Comparison of ENCODE assay signal across 13 cellular contexts in genomic region chr12:48969160-48969771, GRCh38. TPM values are rescaled to one million over a fixed set of nuclear protein-coding genes. Genes with fewer than 3 reads are reported as not detected.
DNase-seq lines count a peak whose midpoint lies in the region; ATAC-seq and TF ChIP-seq lines count a peak whose summit lies in the region.
"Had no signal": no experiment of that assay in that cellular context is flagged by ENCODE, and none has a peak within 500 bp of the region (broad histone marks: within the 10 kb centered on the region; RNA-seq: fewer than 3 reads in every experiment).

No MANE protein-coding gene starts in this region.

- BruUV-seq in mammary epithelial cell (replicated peaks; lab: Mats Ljungman, UMichigan) = no TSS peak

- H3K9me3 ChIP-seq in CD4-positive, alpha-beta memory T cell (ENCODE audit: control insufficient read depth in 1 of 2, low read length in 2 of 2) = no peaks in the 10 kb centered on the region
- H3K9me3 ChIP-seq in mammary epithelial cell (replicated peaks; ENCODE audit: insufficient read depth, low read length) = no peaks in the 10 kb centered on the region
- H3K9me3 ChIP-seq in naive thymus-derived CD4-positive, alpha-beta T cell (ENCODE audit: control insufficient read depth in 2 of 3, low read length in 3 of 3) = no peaks in the 10 kb centered on the region
- H3K9me3 ChIP-seq: neutrophil had no signal

- intact Hi-C loops in CD4-positive, alpha-beta memory T cell (cut with micrococcal nuclease) = no loop called here
- intact Hi-C loops in mammary epithelial cell (cut with micrococcal nuclease) = no loop called here
- intact Hi-C loops in naive thymus-derived CD4-positive, alpha-beta T cell (cut with micrococcal nuclease) = no loop called here

- H3K9ac ChIP-seq in mammary epithelial cell (ENCODE audit: insufficient read depth, low read length) = no peak overlapping the region

- CTCF ChIA-PET in CD4-positive, alpha-beta memory T cell (lab: Charles Lee; ENCODE audit: partially characterized antibody) = interaction anchor here (0.7 to 5.9 kb wide), 13 partner anchors 9 to 187 kb away, joined by 3 to 55 read pairs (median 5); partner anchors contain the start of genes ARF3, FKBP11 and WNT1
- CTCF ChIA-PET in mammary epithelial cell (lab: Charles Lee; ENCODE audit: low non-redundant PET) = no interaction called here
- CTCF ChIA-PET in naive thymus-derived CD4-positive, alpha-beta T cell (lab: Charles Lee) = interaction anchor here (1.1 to 1.9 kb wide), 3 partner anchors 11 to 35 kb away, joined by 4 to 6 read pairs (median 4); partner anchors contain the start of gene ARF3

- no peaks in the 10 kb centered on the region for H3K79me2 ChIP-seq in GM23338 (replicated peaks; ENCODE audit: insufficient read depth)
- H3K79me2 ChIP-seq in mammary epithelial cell (ENCODE audit: insufficient read depth, low read length) = no peaks in the 10 kb centered on the region

- peaks cover 0 to 2% (median 0%) of the 10 kb centered on the region in 8 donors for H3K9me3 Mint-ChIP-seq in CD4-positive, alpha-beta memory T cell
- no peaks in the 10 kb centered on the region; the same call in 2 of the 3 replicates for H3K9me3 Mint-ChIP-seq in GM23338
- peaks cover 0 to 2% (median 0%) of the 10 kb centered on the region in 11 donors for H3K9me3 Mint-ChIP-seq in naive thymus-derived CD4-positive, alpha-beta T cell
- no peaks in the 10 kb centered on the region for H3K9me3 Mint-ChIP-seq in HFFc6
- H3K9me3 Mint-ChIP-seq: T-cell had no signal

- peaks cover 24% of the 10 kb centered on the region for H3F3A ChIP-seq in GM23338 (replicated peaks; ENCODE audit: low read depth)

- no peak overlapping the region for H3K4me3 ChIP-seq in CD4-positive, alpha-beta memory T cell (ENCODE audit: low read length in 2 of 2)
- peak overlapping the region; percentile 55 for H3K4me3 ChIP-seq in GM23338
- no peak overlapping the region for H3K4me3 ChIP-seq in mammary epithelial cell (replicated peaks in 1 of 3; ENCODE audit: insufficient read depth in 1 of 3, low read depth in 2 of 3, low read length in 3 of 3)
- peak overlapping the region; percentile 13 for H3K4me3 ChIP-seq in naive thymus-derived CD4-positive, alpha-beta T cell (ENCODE audit: low read length)

- H3K9me2 ChIP-seq in GM23338 (ENCODE audit: insufficient read depth) = no peaks in the 10 kb centered on the region

- H3K27ac ChIP-seq in CD4-positive, alpha-beta memory T cell (ENCODE audit: low read depth, low read length) = no peak overlapping the region
- H3K27ac ChIP-seq in GM23338 (ENCODE audit: low read depth) = no peak overlapping the region
- no peak overlapping the region for H3K27ac ChIP-seq in mammary epithelial cell (ENCODE audit: insufficient read depth, low read depth, low read length)
- H3K27ac ChIP-seq in naive thymus-derived CD4-positive, alpha-beta T cell (ENCODE audit: low read depth, low read length) = no peak overlapping the region
- H3K27ac ChIP-seq: neutrophil had no signal

- H3K27me3 ChIP-seq in CD4-positive, alpha-beta memory T cell (ENCODE audit: insufficient read depth, low read length) = peaks cover 26% of the 10 kb centered on the region
- peaks cover 88% of the 10 kb centered on the region for H3K27me3 ChIP-seq in GM23338 (ENCODE audit: insufficient read depth)
- no peaks in the 10 kb centered on the region for H3K27me3 ChIP-seq in mammary epithelial cell (ENCODE audit: insufficient read depth, low read length)
- peaks cover 6 to 31% of the 10 kb centered on the region in 2 donors for H3K27me3 ChIP-seq in naive thymus-derived CD4-positive, alpha-beta T cell (ENCODE audit: control insufficient read depth in 2 of 2, insufficient read depth in 2 of 2, low read length in 2 of 2)

- H3K27ac Mint-ChIP-seq in CD4-positive, alpha-beta memory T cell = peak overlapping the region in 2 of 7 donors; percentile 24 to 29
- H3K27ac Mint-ChIP-seq in GM23338 = no peak overlapping the region
- peak overlapping the region in 1 of 9 donors; percentile 10 for H3K27ac Mint-ChIP-seq in naive thymus-derived CD4-positive, alpha-beta T cell
- no peak overlapping the region for H3K27ac Mint-ChIP-seq in HFFc6
- H3K27ac Mint-ChIP-seq: T-cell had no signal

- no peak for DNase-seq in CD4-positive, alpha-beta memory T cell
- peak; percentile 63 for DNase-seq in GM23338 (ENCODE audit: low spot score)
- DNase-seq in mammary epithelial cell = no peak
- no peak for DNase-seq in naive thymus-derived CD4-positive, alpha-beta T cell
- no peak for DNase-seq in NOMO-1 treated with DMSO at 0.1 percent for 48 hours (lab: John Stamatoyannopoulos, UW; ENCODE audit: unreplicated experiment)
- DNase-seq in NCI-H526 (lab: John Stamatoyannopoulos, UW) = no peak
- no peak for DNase-seq in HFFc6
- DNase-seq: NCI-H446 had no signal

- H2AFZ ChIP-seq in GM23338 = no peak overlapping the region
- peak overlapping the region; percentile 54 for H2AFZ ChIP-seq in mammary epithelial cell (ENCODE audit: low read depth, low read length)

- H3K4me1 Mint-ChIP-seq in CD4-positive, alpha-beta memory T cell = peaks cover 13 to 39% (median 26%) of the 10 kb centered on the region in 4 donors
- H3K4me1 Mint-ChIP-seq in GM23338 = peaks cover 67% of the 10 kb centered on the region
- peaks cover 15 to 33% (median 24%) of the 10 kb centered on the region in 7 donors for H3K4me1 Mint-ChIP-seq in naive thymus-derived CD4-positive, alpha-beta T cell
- H3K4me1 Mint-ChIP-seq in HFFc6 (ENCODE audit: low read depth) = peaks cover 44% of the 10 kb centered on the region

- dilution Hi-C loops in mammary epithelial cell (cut with HindIII; ENCODE audit: low sequenced_read_pairs) = loop anchor here (5.0 kb wide), 3 partner anchors 38 to 98 kb away; partner anchors contain the start of gene RHEBL1

- no peaks in the 10 kb centered on the region for H3K36me3 ChIP-seq in CD4-positive, alpha-beta memory T cell (ENCODE audit: insufficient read depth, low read length)
- no peaks in the 10 kb centered on the region for H3K36me3 ChIP-seq in GM23338 (ENCODE audit: insufficient read depth)
- H3K36me3 ChIP-seq in mammary epithelial cell (ENCODE audit: insufficient read depth, low read length) = no peaks in the 10 kb centered on the region
- no peaks in the 10 kb centered on the region for H3K36me3 ChIP-seq in naive thymus-derived CD4-positive, alpha-beta T cell (ENCODE audit: control insufficient read depth in 2 of 3, insufficient read depth in 3 of 3, low read length in 3 of 3)
- H3K36me3 ChIP-seq: neutrophil had no signal

- no peak for TF ChIP-seq CTCF in GM23338 (conservative IDR thresholded peaks at IDR 0.05; ENCODE audit: low read depth in 2 of 2)
- no peak for TF ChIP-seq CTCF in mammary epithelial cell (conservative IDR thresholded peaks at IDR 0.05 in 1 of 2, IDR thresholded peaks at IDR 0.05 in 1 of 2; ENCODE audit: extremely low read depth in 1 of 2, insufficient read depth in 1 of 2, low read depth in 1 of 2, low read length in 2 of 2)
- no peak for TF ChIP-seq CTCF in HFFc6 (IDR thresholded peaks at IDR 0.05)

- in situ Hi-C loops in mammary epithelial cell (cut with MboI; ENCODE audit: low sequenced_read_pairs in 2 of 2) = no loop called here

- H3K36me3 Mint-ChIP-seq in CD4-positive, alpha-beta memory T cell = no peaks in the 10 kb centered on the region
- H3K36me3 Mint-ChIP-seq in GM23338 (ENCODE audit: low read depth) (no peaks in the 10 kb centered on the region; the same call in 1 of the 3 replicates), HFFc6 (ENCODE audit: low read depth) (no peaks in the 10 kb centered on the region)
- no peaks in the 10 kb centered on the region for H3K36me3 Mint-ChIP-seq in naive thymus-derived CD4-positive, alpha-beta T cell
- H3K36me3 Mint-ChIP-seq: T-cell had no signal

- H4K20me1 ChIP-seq in GM23338 (replicated peaks; ENCODE audit: insufficient read depth) (peaks cover 12% of the 10 kb centered on the region; the same call in 1 of the 2 replicates), mammary epithelial cell (ENCODE audit: insufficient read depth, low read length) (no peaks in the 10 kb centered on the region)

- POLR2A ChIA-PET in CD4-positive, alpha-beta memory T cell (lab: Charles Lee; ENCODE audit: partially characterized antibody) = interaction anchor here (0.7 to 4.7 kb wide), 7 partner anchors 11 to 117 kb away, joined by 3 to 36 read pairs (median 4); partner anchors contain the start of genes ARF3, DDX23 and WNT1
- POLR2A ChIA-PET in naive thymus-derived CD4-positive, alpha-beta T cell (lab: Charles Lee) = interaction anchor here (0.5 to 2.8 kb wide), 5 partner anchors 9 to 817 kb away, joined by 3 to 8 read pairs (median 5); partner anchors contain the start of genes ARF3 and WNT1

- peak; percentile 12 for ATAC-seq in GM23338
- ATAC-seq in naive thymus-derived CD4-positive, alpha-beta T cell = no peak
- no peak for ATAC-seq in HG02623 (IDR thresholded peaks at IDR 0.05; ENCODE audit: unreplicated experiment)

- WGBS in mammary epithelial cell (ENCODE audit: low coverage, missing lambda C conversion rate) = 41% methylated on average over 8 of the region's 8 CpGs

- H3K4me1 ChIP-seq in CD4-positive, alpha-beta memory T cell (ENCODE audit: insufficient read depth, low read length) = peaks cover 39% of the 10 kb centered on the region
- H3K4me1 ChIP-seq in GM23338 (ENCODE audit: insufficient read depth) (peaks cover 59% of the 10 kb centered on the region), mammary epithelial cell (ENCODE audit: insufficient read depth, low read length) (peaks cover 31% of the 10 kb centered on the region)
- peaks cover 20 to 38% of the 10 kb centered on the region in 2 donors for H3K4me1 ChIP-seq in naive thymus-derived CD4-positive, alpha-beta T cell (ENCODE audit: control insufficient read depth in 2 of 2, insufficient read depth in 2 of 2, low read length in 2 of 2)

- H3K4me3 Mint-ChIP-seq in CD4-positive, alpha-beta memory T cell = peak overlapping the region in 6 of 8 donors; percentile 26 to 72 (median 34)
- H3K4me3 Mint-ChIP-seq in GM23338 = peak overlapping the region; percentile 1
- peak overlapping the region in 6 of 10 donors; percentile 33 to 89 (median 60) for H3K4me3 Mint-ChIP-seq in naive thymus-derived CD4-positive, alpha-beta T cell
- no peak overlapping the region for H3K4me3 Mint-ChIP-seq in HFFc6

- peaks cover 25% of the 10 kb centered on the region in 2 donors for H3K27me3 Mint-ChIP-seq in CD4-positive, alpha-beta memory T cell
- H3K27me3 Mint-ChIP-seq in GM23338 (ENCODE audit: insufficient read depth, low read depth, poor library complexity) = peaks cover 80% of the 10 kb centered on the region
- H3K27me3 Mint-ChIP-seq in naive thymus-derived CD4-positive, alpha-beta T cell = peaks cover 30 to 80% (median 33%) of the 10 kb centered on the region in 5 donors
- peaks cover 23% of the 10 kb centered on the region for H3K27me3 Mint-ChIP-seq in HFFc6 (ENCODE audit: insufficient read depth)

- H3K4me2 ChIP-seq in GM23338 (peak overlapping the region; percentile 88), mammary epithelial cell (ENCODE audit: insufficient read depth, low read depth, low read length) (no peak overlapping the region)

RNA-seq across cellular contexts. Expression of gene WNT10B, which starts 2.3 kb away (rescaled TPM):
- total RNA-seq in CD4-positive, alpha-beta memory T cell = 10 to 100 TPM; 12.9 to 13.0 TPM
- under 1 TPM; 0.56 to 0.72 TPM for polyA plus RNA-seq in CD4-positive, alpha-beta memory T cell
- 0.50 TPM in 1 of 2 replicates, not detected in the other for total RNA-seq in GM23338 (2014; rRNA removed; shearing (Covaris generic))
- polyA plus RNA-seq in GM23338 (2016; fragmentation: Nextera tagmentation; extraction: Ambion mirVana) (not detected in 2 replicates), mammary epithelial cell (0.75 TPM)
- 1 to 10 TPM in 1 of 2 donors, under 1 TPM in 1; 0.17 to 1.1 TPM for total RNA-seq in mammary epithelial cell
- polyA minus RNA-seq in mammary epithelial cell = not detected
- 10 to 100 TPM in 1 of 5 experiments, 1 to 10 TPM in 4; 1.8 to 10.7 (median 7.5) TPM for total RNA-seq in naive thymus-derived CD4-positive, alpha-beta T cell
- under 1 TPM; 0.07 to 0.15 TPM for polyA plus RNA-seq in naive thymus-derived CD4-positive, alpha-beta T cell
- total RNA-seq in HFFc6 (2021; fragmentation: NEBNext Ultra II Directional; extraction: Animal tissue kit (Norgen Biotek cat#: 25700)) = 1 to 10 TPM in 4 of 6 experiments, under 1 TPM in 2; 0.87 to 1.7 (median 1.3) TPM

RNA-seq across cellular contexts. Expression of gene WNT1, which starts 8.9 kb away (rescaled TPM):
- total RNA-seq in CD4-positive, alpha-beta memory T cell = 1 to 10 TPM; 1.8 to 2.8 TPM
- 1 to 10 TPM in 1 of 2 donors, under 1 TPM in 1; 0.55 to 1.1 TPM for polyA plus RNA-seq in CD4-positive, alpha-beta memory T cell
- not detected in 2 replicates for total RNA-seq in GM23338 (2014; rRNA removed; shearing (Covaris generic))
- not detected in 2 replicates for polyA plus RNA-seq in GM23338 (2016; fragmentation: Nextera tagmentation; extraction: Ambion mirVana)
- not detected for total RNA-seq in mammary epithelial cell
- not detected for polyA plus RNA-seq in mammary epithelial cell
- not detected for polyA minus RNA-seq in mammary epithelial cell
- 1 to 10 TPM in 1 of 5 experiments, under 1 TPM in 3, not detected in 1; 0.30 to 1.5 (median 0.49) TPM for total RNA-seq in naive thymus-derived CD4-positive, alpha-beta T cell
- polyA plus RNA-seq in naive thymus-derived CD4-positive, alpha-beta T cell = under 1 TPM in 1 of 2 donors, not detected in 1; 0.24 TPM
- total RNA-seq in HFFc6 (2021; fragmentation: NEBNext Ultra II Directional; extraction: Animal tissue kit (Norgen Biotek cat#: 25700)) = not detected
- total RNA-seq: skeletal muscle tissue, temporal lobe had no signal

RNA-seq across cellular contexts. Expression of gene ARF3, which starts 12.0 kb away (rescaled TPM):
- 10 to 100 TPM; 69.8 to 77.5 TPM for total RNA-seq in CD4-positive, alpha-beta memory T cell
- polyA plus RNA-seq in CD4-positive, alpha-beta memory T cell = 10 to 100 TPM; 22.6 to 31.2 TPM
- total RNA-seq in GM23338 (2014; rRNA removed; shearing (Covaris generic)) = 125 and 130 TPM in 2 replicates
- polyA plus RNA-seq in GM23338 (2016; fragmentation: Nextera tagmentation; extraction: Ambion mirVana) (53.9 and 57.0 TPM in 2 replicates), mammary epithelial cell (200 TPM)
- total RNA-seq in mammary epithelial cell = 100 to 1,000 TPM in 1 of 2 donors, 10 to 100 TPM in 1; 87.9 to 201 TPM
- polyA minus RNA-seq in mammary epithelial cell = 258 TPM
- 100 to 1,000 TPM in 1 of 5 experiments, 10 to 100 TPM in 4; 48.7 to 137 (median 56.1) TPM for total RNA-seq in naive thymus-derived CD4-positive, alpha-beta T cell
- polyA plus RNA-seq in naive thymus-derived CD4-positive, alpha-beta T cell = 10 to 100 TPM; 15.9 to 21.9 TPM
- 100 to 1,000 TPM; 186 to 213 (median 203) TPM for total RNA-seq in HFFc6 (2021; fragmentation: NEBNext Ultra II Directional; extraction: Animal tissue kit (Norgen Biotek cat#: 25700))

RNA-seq across cellular contexts. Expression of gene DDN, which starts 29.9 kb away (rescaled TPM):
- total RNA-seq in CD4-positive, alpha-beta memory T cell = not detected
- polyA plus RNA-seq in CD4-positive, alpha-beta memory T cell = not detected
- total RNA-seq in GM23338 (2014; rRNA removed; shearing (Covaris generic)) = 0.04 and 0.10 TPM in 2 replicates
- polyA plus RNA-seq in GM23338 (2016; fragmentation: Nextera tagmentation; extraction: Ambion mirVana) (0.12 TPM in 1 of 2 replicates, not detected in the other), mammary epithelial cell (0.09 TPM)
- total RNA-seq in mammary epithelial cell = under 1 TPM; 0.33 to 0.52 TPM
- not detected for polyA minus RNA-seq in mammary epithelial cell
- under 1 TPM in 3 of 5 experiments, not detected in 2; 0.19 to 0.71 (median 0.27) TPM for total RNA-seq in naive thymus-derived CD4-positive, alpha-beta T cell
- not detected for polyA plus RNA-seq in naive thymus-derived CD4-positive, alpha-beta T cell
- under 1 TPM; 0.17 to 0.40 (median 0.23) TPM for total RNA-seq in HFFc6 (2021; fragmentation: NEBNext Ultra II Directional; extraction: Animal tissue kit (Norgen Biotek cat#: 25700))

RNA-seq across cellular contexts. Expression of gene FKBP11, which starts 44.0 kb away (rescaled TPM):
- total RNA-seq in CD4-positive, alpha-beta memory T cell = 10 to 100 TPM; 77.7 to 81.1 TPM
- 100 to 1,000 TPM; 212 to 238 TPM for polyA plus RNA-seq in CD4-positive, alpha-beta memory T cell
- 29.5 and 45.0 TPM in 2 replicates for total RNA-seq in GM23338 (2014; rRNA removed; shearing (Covaris generic))
- polyA plus RNA-seq in GM23338 (2016; fragmentation: Nextera tagmentation; extraction: Ambion mirVana) (94.9 and 97.2 TPM in 2 replicates), mammary epithelial cell (19.6 TPM)
- 10 to 100 TPM in 1 of 2 donors, 1 to 10 TPM in 1; 5.2 to 11.4 TPM for total RNA-seq in mammary epithelial cell
- polyA minus RNA-seq in mammary epithelial cell = 51.6 TPM
- 10 to 100 TPM; 40.3 to 55.7 (median 48.5) TPM for total RNA-seq in naive thymus-derived CD4-positive, alpha-beta T cell
- polyA plus RNA-seq in naive thymus-derived CD4-positive, alpha-beta T cell = 10 to 100 TPM; 74.2 to 83.7 TPM
- 100 to 1,000 TPM in 2 of 6 experiments, 10 to 100 TPM in 4; 59.2 to 117 (median 70.8) TPM for total RNA-seq in HFFc6 (2021; fragmentation: NEBNext Ultra II Directional; extraction: Animal tissue kit (Norgen Biotek cat#: 25700))

Comparison
In these comparisons a context has a peak if more than half of its experiments do, and no peak if none do; other contexts are left out.
1. H3K4me3 ChIP-seq: peak in GM23338 (single experiment) and naive thymus-derived CD4-positive, alpha-beta T cell (single experiment); none in CD4-positive, alpha-beta memory T cell (0 of 2) and mammary epithelial cell (0 of 3).